ENCODE assay signal across 1 cellular context in the genomic region with DNA sequence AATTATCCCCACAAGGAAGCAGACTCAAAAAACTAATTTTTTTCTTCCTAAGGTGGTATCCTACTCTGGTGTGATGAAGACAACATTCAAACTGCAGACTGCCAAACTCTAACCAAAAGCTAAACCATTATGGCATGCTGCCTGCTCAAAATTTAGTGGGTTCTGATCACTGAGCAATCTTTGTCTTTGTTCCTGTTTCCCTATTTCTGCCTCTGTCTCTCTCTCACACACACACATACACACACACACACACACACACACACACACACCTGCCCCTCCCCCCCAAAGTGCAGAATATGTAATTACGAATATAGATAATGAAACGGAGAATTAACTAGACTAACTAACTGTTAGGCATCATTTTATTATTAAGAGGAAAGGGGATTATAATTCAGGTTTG.
TF ChIP-seq lines count a peak whose summit lies in the region.

No MANE protein-coding gene starts in this region.

TF ChIP-seq in K562, 482 proteins besides CTCF, POLR2A, EP300 and RAD21 (continued from another document):
- TF ChIP-seq, protein P1, sequence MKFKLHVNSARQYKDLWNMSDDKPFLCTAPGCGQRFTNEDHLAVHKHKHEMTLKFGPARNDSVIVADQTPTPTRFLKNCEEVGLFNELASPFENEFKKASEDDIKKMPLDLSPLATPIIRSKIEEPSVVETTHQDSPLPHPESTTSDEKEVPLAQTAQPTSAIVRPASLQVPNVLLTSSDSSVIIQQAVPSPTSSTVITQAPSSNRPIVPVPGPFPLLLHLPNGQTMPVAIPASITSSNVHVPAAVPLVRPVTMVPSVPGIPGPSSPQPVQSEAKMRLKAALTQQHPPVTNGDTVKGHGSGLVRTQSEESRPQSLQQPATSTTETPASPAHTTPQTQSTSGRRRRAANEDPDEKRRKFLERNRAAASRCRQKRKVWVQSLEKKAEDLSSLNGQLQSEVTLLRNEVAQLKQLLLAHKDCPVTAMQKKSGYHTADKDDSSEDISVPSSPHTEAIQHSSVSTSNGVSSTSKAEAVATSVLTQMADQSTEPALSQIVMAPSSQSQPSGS (CRISPR knock-in tag; IDR thresholded peaks at IDR 0.05) = no peak
- TF ChIP-seq, protein P2, sequence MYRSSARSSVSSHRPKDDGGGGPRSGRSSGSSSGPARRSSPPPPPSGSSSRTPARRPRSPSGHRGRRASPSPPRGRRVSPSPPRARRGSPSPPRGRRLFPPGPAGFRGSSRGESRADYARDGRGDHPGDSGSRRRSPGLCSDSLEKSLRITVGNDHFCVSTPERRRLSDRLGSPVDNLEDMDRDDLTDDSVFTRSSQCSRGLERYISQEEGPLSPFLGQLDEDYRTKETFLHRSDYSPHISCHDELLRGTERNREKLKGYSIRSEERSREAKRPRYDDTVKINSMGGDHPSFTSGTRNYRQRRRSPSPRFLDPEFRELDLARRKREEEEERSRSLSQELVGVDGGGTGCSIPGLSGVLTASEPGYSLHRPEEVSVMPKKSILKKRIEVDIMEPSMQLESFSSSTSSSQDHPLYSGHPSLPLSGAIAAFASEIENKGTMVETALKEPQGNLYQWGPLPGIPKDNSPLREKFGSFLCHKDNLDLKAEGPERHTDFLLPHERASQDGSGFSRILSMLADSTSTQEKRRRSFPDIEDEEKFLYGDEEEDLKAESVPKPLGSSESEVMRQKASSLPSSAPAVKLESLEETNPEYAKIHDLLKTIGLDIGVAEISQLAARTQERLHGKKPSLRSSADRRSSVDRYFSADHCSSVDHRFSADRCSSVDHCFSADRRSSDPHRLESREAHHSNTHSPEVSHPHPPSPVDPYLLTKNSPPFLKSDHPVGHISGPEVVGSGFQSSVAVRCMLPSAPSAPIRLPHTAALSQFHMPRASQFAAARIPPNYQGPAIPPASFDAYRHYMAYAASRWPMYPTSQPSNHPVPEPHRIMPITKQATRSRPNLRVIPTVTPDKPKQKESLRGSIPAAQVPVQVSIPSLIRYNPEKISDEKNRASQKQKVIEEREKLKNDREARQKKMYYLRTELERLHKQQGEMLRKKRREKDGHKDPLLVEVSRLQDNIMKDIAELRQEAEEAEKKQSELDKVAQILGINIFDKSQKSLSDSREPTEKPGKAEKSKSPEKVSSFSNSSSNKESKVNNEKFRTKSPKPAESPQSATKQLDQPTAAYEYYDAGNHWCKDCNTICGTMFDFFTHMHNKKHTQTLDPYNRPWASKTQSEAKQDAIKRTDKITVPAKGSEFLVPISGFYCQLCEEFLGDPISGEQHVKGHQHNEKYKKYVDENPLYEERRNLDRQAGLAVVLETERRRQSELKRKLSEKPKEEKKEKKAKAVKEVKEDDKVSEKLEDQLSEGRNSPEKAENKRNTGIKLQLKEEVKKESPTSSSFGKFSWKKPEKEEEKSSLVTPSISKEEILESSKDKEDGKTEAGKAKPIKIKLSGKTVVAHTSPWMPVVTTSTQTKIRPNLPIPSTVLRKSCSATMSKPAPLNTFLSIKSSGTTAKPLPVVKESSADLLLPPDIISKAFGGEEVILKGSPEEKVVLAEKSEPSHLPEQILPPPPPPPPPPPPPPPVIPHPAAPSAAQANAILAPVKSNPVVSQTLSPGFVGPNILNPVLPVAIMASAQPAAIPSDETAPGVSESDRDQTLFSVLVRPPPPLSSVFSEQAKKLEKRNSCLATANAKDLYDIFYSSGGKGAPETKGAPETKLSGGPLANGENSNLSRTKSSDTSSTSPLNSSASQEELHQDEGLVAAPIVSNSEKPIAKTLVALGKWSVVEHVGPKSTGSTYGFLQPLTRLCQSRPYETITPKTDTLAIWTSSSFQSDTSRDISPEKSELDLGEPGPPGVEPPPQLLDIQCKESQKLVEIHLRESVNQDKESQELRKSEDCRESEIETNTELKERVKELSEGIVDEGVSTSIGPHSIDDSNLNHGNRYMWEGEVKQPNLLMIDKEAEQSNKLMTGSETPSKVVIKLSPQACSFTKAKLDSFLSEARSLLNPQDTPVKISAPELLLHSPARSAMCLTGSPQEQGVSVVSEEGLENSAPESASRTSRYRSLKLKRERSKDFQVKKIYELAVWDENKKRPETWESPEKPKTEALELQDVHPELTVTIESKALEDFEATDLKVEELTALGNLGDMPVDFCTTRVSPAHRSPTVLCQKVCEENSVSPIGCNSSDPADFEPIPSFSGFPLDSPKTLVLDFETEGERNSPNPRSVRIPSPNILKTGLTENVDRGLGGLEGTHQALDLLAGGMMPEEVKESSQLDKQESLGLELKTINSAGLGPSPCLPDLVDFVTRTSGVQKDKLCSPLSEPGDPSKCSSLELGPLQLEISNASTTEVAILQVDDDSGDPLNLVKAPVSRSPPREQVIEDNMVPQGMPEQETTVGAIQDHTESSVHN (IDR thresholded peaks at IDR 0.05; ENCODE audit: borderline replicate concordance in 1 of 2, low read depth in 1 of 2) = no peak
- no peak for TF ChIP-seq ZNF696 (CRISPR knock-in tag; conservative IDR thresholded peaks at IDR 0.05)
- TF ChIP-seq, protein P3, sequence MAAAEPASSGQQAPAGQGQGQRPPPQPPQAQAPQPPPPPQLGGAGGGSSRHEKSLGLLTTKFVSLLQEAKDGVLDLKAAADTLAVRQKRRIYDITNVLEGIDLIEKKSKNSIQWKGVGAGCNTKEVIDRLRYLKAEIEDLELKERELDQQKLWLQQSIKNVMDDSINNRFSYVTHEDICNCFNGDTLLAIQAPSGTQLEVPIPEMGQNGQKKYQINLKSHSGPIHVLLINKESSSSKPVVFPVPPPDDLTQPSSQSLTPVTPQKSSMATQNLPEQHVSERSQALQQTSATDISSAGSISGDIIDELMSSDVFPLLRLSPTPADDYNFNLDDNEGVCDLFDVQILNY (CRISPR knock-in tag; IDR thresholded peaks at IDR 0.05) = no peak
- TF ChIP-seq, protein P4, sequence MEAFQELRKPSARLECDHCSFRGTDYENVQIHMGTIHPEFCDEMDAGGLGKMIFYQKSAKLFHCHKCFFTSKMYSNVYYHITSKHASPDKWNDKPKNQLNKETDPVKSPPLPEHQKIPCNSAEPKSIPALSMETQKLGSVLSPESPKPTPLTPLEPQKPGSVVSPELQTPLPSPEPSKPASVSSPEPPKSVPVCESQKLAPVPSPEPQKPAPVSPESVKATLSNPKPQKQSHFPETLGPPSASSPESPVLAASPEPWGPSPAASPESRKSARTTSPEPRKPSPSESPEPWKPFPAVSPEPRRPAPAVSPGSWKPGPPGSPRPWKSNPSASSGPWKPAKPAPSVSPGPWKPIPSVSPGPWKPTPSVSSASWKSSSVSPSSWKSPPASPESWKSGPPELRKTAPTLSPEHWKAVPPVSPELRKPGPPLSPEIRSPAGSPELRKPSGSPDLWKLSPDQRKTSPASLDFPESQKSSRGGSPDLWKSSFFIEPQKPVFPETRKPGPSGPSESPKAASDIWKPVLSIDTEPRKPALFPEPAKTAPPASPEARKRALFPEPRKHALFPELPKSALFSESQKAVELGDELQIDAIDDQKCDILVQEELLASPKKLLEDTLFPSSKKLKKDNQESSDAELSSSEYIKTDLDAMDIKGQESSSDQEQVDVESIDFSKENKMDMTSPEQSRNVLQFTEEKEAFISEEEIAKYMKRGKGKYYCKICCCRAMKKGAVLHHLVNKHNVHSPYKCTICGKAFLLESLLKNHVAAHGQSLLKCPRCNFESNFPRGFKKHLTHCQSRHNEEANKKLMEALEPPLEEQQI (IDR thresholded peaks at IDR 0.05) = no peak; the same call in 1 of the 2 replicates
- TF ChIP-seq, protein P5, sequence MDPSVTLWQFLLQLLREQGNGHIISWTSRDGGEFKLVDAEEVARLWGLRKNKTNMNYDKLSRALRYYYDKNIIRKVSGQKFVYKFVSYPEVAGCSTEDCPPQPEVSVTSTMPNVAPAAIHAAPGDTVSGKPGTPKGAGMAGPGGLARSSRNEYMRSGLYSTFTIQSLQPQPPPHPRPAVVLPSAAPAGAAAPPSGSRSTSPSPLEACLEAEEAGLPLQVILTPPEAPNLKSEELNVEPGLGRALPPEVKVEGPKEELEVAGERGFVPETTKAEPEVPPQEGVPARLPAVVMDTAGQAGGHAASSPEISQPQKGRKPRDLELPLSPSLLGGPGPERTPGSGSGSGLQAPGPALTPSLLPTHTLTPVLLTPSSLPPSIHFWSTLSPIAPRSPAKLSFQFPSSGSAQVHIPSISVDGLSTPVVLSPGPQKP (CRISPR knock-in tag; IDR thresholded peaks at IDR 0.05) = no peak
- no peak for TF ChIP-seq ZNF79 (CRISPR knock-in tag; IDR thresholded peaks at IDR 0.05; ENCODE audit: low read depth)
- TF ChIP-seq CREM (IDR thresholded peaks at IDR 0.05; ENCODE audit: low read depth) = 0 out of 2 replicates have a peak, but pooled peaks have one; percentile 24
- TF ChIP-seq XRCC4 (IDR thresholded peaks at IDR 0.05; ENCODE audit: extremely low read depth, insufficient read depth, insufficient read length) = no peak
- TF ChIP-seq MXI1 (IDR thresholded peaks at IDR 0.05; ENCODE audit: low read depth, low read length) = no peak
- no peak for TF ChIP-seq ZNF224 (CRISPR knock-in tag; IDR thresholded peaks at IDR 0.05)
- TF ChIP-seq GATA2 (CRISPR knock-in tag; IDR thresholded peaks at IDR 0.05) = no peak
- 0 out of 4 replicates have a peak, but pooled peaks of 1 of the 2 experiments have one; percentile 20 for TF ChIP-seq FOXK2 (conservative IDR thresholded peaks at IDR 0.05 in 1 of 2, IDR thresholded peaks at IDR 0.05 in 1 of 2; ENCODE audit: low read depth in 2 of 2)
- peak; percentile 35; the same call in 1 of the 2 replicates for TF ChIP-seq HLTF (IDR thresholded peaks at IDR 0.05)
- TF ChIP-seq, protein P6, sequence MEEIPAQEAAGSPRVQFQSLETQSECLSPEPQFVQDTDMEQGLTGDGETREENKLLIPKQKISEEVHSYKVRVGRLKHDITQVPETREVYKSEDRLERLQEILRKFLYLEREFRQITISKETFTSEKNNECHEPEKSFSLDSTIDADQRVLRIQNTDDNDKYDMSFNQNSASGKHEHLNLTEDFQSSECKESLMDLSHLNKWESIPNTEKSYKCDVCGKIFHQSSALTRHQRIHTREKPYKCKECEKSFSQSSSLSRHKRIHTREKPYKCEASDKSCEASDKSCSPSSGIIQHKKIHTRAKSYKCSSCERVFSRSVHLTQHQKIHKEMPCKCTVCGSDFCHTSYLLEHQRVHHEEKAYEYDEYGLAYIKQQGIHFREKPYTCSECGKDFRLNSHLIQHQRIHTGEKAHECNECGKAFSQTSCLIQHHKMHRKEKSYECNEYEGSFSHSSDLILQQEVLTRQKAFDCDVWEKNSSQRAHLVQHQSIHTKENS (CRISPR knock-in tag; IDR thresholded peaks at IDR 0.05) = no peak
- no peak for TF ChIP-seq TAL1 (IDR thresholded peaks at IDR 0.05)
- no peak for TF ChIP-seq GTF2F1 (IDR thresholded peaks at IDR 0.05; ENCODE audit: low read depth, low read length)
- TF ChIP-seq ZEB2 (IDR thresholded peaks at IDR 0.05) = 0 out of 2 replicates have a peak, but pooled peaks have one; percentile 31
- 0 out of 4 replicates have a peak, but pooled peaks of 1 of the 2 experiments have one; percentile 45 for TF ChIP-seq ARNT (IDR thresholded peaks at IDR 0.05)
- TF ChIP-seq NBN (IDR thresholded peaks at IDR 0.05; ENCODE audit: low read depth) = peak; percentile 51; the same call in 1 of the 2 replicates
- TF ChIP-seq SMARCA5 (IDR thresholded peaks at IDR 0.05) = 0 out of 2 replicates have a peak, but pooled peaks have one; percentile 41
- TF ChIP-seq PTBP1 (IDR thresholded peaks at IDR 0.05; ENCODE audit: low read depth, low read length) = no peak
- TF ChIP-seq HDAC8 (tag; IDR thresholded peaks at IDR 0.05) = no peak
- TF ChIP-seq, protein P7, sequence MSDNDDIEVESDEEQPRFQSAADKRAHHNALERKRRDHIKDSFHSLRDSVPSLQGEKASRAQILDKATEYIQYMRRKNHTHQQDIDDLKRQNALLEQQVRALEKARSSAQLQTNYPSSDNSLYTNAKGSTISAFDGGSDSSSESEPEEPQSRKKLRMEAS (CRISPR knock-in tag; IDR thresholded peaks at IDR 0.05) = no peak
- TF ChIP-seq ZNF551 (CRISPR knock-in tag; IDR thresholded peaks at IDR 0.05) = no peak
- no peak for TF ChIP-seq BDP1 (IDR thresholded peaks at IDR 0.05; ENCODE audit: insufficient read depth, insufficient read length)
- TF ChIP-seq, protein P8, sequence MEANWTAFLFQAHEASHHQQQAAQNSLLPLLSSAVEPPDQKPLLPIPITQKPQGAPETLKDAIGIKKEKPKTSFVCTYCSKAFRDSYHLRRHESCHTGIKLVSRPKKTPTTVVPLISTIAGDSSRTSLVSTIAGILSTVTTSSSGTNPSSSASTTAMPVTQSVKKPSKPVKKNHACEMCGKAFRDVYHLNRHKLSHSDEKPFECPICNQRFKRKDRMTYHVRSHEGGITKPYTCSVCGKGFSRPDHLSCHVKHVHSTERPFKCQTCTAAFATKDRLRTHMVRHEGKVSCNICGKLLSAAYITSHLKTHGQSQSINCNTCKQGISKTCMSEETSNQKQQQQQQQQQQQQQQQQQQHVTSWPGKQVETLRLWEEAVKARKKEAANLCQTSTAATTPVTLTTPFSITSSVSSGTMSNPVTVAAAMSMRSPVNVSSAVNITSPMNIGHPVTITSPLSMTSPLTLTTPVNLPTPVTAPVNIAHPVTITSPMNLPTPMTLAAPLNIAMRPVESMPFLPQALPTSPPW (CRISPR knock-in tag; IDR thresholded peaks at IDR 0.05) = peak; percentile 35; the same call in 1 of the 2 replicates
- TF ChIP-seq NCOA1 (IDR thresholded peaks at IDR 0.05; ENCODE audit: low read depth) = no peak
- no peak for TF ChIP-seq MCM2 (IDR thresholded peaks at IDR 0.05; ENCODE audit: low read depth)
- TF ChIP-seq MTF1 (CRISPR knock-in tag; IDR thresholded peaks at IDR 0.05; ENCODE audit: borderline replicate concordance) = no peak
- TF ChIP-seq PRMT5 (CRISPR knock-in tag; IDR thresholded peaks at IDR 0.05) = no peak
